1 cellular context compared by ENCODE assay signal in the genomic region with DNA sequence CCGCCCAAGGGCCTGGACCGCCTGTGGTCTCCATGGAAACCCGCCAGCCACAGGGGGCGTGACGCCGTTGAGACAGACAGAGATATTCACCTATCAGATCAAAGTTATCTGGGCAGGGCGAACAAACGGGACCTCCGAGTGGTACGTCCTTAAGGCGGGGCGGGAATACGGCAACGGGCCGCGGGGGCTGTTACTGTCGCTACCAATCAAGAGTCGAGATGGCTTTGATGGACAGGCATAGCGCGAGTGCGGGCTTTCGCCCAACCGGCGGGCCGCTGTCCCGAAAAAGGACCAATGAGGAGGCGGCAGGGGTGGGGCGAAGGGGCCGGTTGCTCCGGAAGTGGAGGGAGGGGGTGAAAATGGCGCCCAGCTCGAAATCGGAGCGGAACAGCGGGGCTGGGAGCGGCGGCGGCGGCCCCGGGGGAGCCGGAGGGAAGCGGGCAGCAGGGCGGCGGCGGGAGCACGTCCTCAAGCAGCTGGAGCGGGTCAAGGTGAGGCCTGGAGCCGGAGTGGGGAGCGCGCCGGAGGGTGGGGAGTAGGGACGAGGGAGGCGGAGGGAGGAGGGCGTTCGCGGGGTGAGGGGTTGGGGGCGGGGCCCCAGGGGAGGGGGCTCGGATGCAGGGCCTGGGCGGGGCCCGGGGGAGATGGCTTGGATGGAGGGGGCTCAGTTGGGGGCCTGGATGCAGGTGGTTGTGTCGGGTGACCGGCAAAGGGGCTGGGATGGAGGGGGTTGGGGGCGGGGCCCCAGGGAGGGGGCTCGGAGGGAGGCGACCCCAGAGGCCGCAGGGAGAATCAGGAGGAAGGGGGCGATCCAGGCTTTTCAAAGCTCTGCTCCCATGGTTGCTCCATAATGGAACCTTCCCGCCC.
TF ChIP-seq lines count a peak whose summit lies in the region.

A gene with protein sequence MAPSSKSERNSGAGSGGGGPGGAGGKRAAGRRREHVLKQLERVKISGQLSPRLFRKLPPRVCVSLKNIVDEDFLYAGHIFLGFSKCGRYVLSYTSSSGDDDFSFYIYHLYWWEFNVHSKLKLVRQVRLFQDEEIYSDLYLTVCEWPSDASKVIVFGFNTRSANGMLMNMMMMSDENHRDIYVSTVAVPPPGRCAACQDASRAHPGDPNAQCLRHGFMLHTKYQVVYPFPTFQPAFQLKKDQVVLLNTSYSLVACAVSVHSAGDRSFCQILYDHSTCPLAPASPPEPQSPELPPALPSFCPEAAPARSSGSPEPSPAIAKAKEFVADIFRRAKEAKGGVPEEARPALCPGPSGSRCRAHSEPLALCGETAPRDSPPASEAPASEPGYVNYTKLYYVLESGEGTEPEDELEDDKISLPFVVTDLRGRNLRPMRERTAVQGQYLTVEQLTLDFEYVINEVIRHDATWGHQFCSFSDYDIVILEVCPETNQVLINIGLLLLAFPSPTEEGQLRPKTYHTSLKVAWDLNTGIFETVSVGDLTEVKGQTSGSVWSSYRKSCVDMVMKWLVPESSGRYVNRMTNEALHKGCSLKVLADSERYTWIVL (plus strand): TSS at position 356 of the 867 bp plus-strand sequence. CDS start 4 bp downstream, at position 360.

TF ChIP-seq in HepG2, 621 proteins besides CTCF, POLR2A, EP300 and RAD21 (continued from another document and continues in another):
- TF ChIP-seq, protein P1, sequence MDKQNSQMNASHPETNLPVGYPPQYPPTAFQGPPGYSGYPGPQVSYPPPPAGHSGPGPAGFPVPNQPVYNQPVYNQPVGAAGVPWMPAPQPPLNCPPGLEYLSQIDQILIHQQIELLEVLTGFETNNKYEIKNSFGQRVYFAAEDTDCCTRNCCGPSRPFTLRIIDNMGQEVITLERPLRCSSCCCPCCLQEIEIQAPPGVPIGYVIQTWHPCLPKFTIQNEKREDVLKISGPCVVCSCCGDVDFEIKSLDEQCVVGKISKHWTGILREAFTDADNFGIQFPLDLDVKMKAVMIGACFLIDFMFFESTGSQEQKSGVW (CRISPR knock-in tag; IDR thresholded peaks at IDR 0.05; ENCODE audit: borderline replicate concordance), result no peak
- TF ChIP-seq RFX3 (CRISPR knock-in tag; IDR thresholded peaks at IDR 0.05) (peak; percentile 89), ZSCAN21 (CRISPR knock-in tag; IDR thresholded peaks at IDR 0.05; ENCODE audit: borderline replicate concordance) (0 out of 2 replicates have a peak, but pooled peaks have one; percentile 42), DNMT3B (CRISPR knock-in tag; conservative IDR thresholded peaks at IDR 0.05) (no peak), ZMYM4 (CRISPR knock-in tag; IDR thresholded peaks at IDR 0.05) (peak; percentile 30; the same call in 1 of the 2 replicates), CREB1 (IDR thresholded peaks at IDR 0.05) (peak; percentile 94), CREB1 (CRISPR knock-in tag; IDR thresholded peaks at IDR 0.05) (peak; percentile 94), SALL1 (CRISPR knock-in tag; IDR thresholded peaks at IDR 0.05) (peak; percentile 22; the same call in 1 of the 2 replicates), KDM6A (CRISPR knock-in tag; IDR thresholded peaks at IDR 0.05; ENCODE audit: low read depth) (no peak), BCL6 (CRISPR knock-in tag; IDR thresholded peaks at IDR 0.05) (no peak), ZNF282 (IDR thresholded peaks at IDR 0.05; ENCODE audit: partially characterized antibody) (no peak), NFKBIZ (CRISPR knock-in tag; IDR thresholded peaks at IDR 0.05) (peak; percentile 25; the same call in 1 of the 2 replicates), PRPF4 (IDR thresholded peaks at IDR 0.05; ENCODE audit: low read depth, low read length, poor library complexity, severe bottlenecking) (no peak), CBFB (CRISPR knock-in tag; IDR thresholded peaks at IDR 0.05) (0 out of 2 replicates have a peak, but pooled peaks have one; percentile 55), ZNF235 (CRISPR knock-in tag; IDR thresholded peaks at IDR 0.05; ENCODE audit: borderline replicate concordance) (peak; percentile 58), PHB2 (IDR thresholded peaks at IDR 0.05; ENCODE audit: partially characterized antibody) (no peak), ZIK1 (CRISPR knock-in tag; IDR thresholded peaks at IDR 0.05; ENCODE audit: borderline replicate concordance, low read depth) (no peak), NR2F1 (CRISPR knock-in tag; IDR thresholded peaks at IDR 0.05) (no peak)
- TF ChIP-seq, protein P2, sequence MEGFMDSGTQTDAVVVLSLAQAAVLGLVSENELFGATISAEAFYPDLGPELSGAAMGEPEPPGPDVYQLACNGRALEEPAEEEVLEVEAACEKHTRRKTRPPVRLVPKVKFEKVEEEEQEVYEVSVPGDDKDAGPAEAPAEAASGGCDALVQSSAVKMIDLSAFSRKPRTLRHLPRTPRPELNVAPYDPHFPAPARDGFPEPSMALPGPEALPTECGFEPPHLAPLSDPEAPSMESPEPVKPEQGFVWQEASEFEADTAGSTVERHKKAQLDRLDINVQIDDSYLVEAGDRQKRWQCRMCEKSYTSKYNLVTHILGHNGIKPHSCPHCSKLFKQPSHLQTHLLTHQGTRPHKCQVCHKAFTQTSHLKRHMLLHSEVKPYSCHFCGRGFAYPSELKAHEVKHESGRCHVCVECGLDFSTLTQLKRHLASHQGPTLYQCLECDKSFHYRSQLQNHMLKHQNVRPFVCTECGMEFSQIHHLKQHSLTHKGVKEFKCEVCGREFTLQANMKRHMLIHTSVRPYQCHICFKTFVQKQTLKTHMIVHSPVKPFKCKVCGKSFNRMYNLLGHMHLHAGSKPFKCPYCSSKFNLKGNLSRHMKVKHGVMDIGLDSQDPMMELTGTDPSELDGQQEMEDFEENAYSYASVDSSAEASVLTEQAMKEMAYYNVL (CRISPR knock-in tag; IDR thresholded peaks at IDR 0.05; ENCODE audit: borderline replicate concordance), result no peak
- TF ChIP-seq, protein P3, sequence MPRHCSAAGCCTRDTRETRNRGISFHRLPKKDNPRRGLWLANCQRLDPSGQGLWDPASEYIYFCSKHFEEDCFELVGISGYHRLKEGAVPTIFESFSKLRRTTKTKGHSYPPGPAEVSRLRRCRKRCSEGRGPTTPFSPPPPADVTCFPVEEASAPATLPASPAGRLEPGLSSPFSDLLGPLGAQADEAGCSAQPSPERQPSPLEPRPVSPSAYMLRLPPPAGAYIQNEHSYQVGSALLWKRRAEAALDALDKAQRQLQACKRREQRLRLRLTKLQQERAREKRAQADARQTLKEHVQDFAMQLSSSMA (CRISPR knock-in tag; IDR thresholded peaks at IDR 0.05), result no peak
- TF ChIP-seq, protein P4, sequence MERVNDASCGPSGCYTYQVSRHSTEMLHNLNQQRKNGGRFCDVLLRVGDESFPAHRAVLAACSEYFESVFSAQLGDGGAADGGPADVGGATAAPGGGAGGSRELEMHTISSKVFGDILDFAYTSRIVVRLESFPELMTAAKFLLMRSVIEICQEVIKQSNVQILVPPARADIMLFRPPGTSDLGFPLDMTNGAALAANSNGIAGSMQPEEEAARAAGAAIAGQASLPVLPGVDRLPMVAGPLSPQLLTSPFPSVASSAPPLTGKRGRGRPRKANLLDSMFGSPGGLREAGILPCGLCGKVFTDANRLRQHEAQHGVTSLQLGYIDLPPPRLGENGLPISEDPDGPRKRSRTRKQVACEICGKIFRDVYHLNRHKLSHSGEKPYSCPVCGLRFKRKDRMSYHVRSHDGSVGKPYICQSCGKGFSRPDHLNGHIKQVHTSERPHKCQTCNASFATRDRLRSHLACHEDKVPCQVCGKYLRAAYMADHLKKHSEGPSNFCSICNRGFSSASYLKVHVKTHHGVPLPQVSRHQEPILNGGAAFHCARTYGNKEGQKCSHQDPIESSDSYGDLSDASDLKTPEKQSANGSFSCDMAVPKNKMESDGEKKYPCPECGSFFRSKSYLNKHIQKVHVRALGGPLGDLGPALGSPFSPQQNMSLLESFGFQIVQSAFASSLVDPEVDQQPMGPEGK (CRISPR knock-in tag; IDR thresholded peaks at IDR 0.05), result peak; percentile 68
- TF ChIP-seq, protein P5, sequence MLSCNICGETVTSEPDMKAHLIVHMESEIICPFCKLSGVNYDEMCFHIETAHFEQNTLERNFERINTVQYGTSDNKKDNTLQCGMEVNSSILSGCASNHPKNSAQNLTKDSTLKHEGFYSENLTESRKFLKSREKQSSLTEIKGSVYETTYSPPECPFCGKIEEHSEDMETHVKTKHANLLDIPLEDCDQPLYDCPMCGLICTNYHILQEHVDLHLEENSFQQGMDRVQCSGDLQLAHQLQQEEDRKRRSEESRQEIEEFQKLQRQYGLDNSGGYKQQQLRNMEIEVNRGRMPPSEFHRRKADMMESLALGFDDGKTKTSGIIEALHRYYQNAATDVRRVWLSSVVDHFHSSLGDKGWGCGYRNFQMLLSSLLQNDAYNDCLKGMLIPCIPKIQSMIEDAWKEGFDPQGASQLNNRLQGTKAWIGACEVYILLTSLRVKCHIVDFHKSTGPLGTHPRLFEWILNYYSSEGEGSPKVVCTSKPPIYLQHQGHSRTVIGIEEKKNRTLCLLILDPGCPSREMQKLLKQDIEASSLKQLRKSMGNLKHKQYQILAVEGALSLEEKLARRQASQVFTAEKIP (CRISPR knock-in tag; IDR thresholded peaks at IDR 0.05; ENCODE audit: borderline replicate concordance), result no peak
- TF ChIP-seq, protein P6, sequence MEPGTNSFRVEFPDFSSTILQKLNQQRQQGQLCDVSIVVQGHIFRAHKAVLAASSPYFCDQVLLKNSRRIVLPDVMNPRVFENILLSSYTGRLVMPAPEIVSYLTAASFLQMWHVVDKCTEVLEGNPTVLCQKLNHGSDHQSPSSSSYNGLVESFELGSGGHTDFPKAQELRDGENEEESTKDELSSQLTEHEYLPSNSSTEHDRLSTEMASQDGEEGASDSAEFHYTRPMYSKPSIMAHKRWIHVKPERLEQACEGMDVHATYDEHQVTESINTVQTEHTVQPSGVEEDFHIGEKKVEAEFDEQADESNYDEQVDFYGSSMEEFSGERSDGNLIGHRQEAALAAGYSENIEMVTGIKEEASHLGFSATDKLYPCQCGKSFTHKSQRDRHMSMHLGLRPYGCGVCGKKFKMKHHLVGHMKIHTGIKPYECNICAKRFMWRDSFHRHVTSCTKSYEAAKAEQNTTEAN (CRISPR knock-in tag; conservative IDR thresholded peaks at IDR 0.05), result no peak
- TF ChIP-seq, protein P7, sequence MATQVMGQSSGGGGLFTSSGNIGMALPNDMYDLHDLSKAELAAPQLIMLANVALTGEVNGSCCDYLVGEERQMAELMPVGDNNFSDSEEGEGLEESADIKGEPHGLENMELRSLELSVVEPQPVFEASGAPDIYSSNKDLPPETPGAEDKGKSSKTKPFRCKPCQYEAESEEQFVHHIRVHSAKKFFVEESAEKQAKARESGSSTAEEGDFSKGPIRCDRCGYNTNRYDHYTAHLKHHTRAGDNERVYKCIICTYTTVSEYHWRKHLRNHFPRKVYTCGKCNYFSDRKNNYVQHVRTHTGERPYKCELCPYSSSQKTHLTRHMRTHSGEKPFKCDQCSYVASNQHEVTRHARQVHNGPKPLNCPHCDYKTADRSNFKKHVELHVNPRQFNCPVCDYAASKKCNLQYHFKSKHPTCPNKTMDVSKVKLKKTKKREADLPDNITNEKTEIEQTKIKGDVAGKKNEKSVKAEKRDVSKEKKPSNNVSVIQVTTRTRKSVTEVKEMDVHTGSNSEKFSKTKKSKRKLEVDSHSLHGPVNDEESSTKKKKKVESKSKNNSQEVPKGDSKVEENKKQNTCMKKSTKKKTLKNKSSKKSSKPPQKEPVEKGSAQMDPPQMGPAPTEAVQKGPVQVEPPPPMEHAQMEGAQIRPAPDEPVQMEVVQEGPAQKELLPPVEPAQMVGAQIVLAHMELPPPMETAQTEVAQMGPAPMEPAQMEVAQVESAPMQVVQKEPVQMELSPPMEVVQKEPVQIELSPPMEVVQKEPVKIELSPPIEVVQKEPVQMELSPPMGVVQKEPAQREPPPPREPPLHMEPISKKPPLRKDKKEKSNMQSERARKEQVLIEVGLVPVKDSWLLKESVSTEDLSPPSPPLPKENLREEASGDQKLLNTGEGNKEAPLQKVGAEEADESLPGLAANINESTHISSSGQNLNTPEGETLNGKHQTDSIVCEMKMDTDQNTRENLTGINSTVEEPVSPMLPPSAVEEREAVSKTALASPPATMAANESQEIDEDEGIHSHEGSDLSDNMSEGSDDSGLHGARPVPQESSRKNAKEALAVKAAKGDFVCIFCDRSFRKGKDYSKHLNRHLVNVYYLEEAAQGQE (IDR thresholded peaks at IDR 0.05; ENCODE audit: borderline replicate concordance in 1 of 2, low read depth in 1 of 2, low read length in 2 of 2), result no peak
- TF ChIP-seq, protein P8, sequence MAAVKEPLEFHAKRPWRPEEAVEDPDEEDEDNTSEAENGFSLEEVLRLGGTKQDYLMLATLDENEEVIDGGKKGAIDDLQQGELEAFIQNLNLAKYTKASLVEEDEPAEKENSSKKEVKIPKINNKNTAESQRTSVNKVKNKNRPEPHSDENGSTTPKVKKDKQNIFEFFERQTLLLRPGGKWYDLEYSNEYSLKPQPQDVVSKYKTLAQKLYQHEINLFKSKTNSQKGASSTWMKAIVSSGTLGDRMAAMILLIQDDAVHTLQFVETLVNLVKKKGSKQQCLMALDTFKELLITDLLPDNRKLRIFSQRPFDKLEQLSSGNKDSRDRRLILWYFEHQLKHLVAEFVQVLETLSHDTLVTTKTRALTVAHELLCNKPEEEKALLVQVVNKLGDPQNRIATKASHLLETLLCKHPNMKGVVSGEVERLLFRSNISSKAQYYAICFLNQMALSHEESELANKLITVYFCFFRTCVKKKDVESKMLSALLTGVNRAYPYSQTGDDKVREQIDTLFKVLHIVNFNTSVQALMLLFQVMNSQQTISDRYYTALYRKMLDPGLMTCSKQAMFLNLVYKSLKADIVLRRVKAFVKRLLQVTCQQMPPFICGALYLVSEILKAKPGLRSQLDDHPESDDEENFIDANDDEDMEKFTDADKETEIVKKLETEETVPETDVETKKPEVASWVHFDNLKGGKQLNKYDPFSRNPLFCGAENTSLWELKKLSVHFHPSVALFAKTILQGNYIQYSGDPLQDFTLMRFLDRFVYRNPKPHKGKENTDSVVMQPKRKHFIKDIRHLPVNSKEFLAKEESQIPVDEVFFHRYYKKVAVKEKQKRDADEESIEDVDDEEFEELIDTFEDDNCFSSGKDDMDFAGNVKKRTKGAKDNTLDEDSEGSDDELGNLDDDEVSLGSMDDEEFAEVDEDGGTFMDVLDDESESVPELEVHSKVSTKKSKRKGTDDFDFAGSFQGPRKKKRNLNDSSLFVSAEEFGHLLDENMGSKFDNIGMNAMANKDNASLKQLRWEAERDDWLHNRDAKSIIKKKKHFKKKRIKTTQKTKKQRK (IDR thresholded peaks at IDR 0.05; ENCODE audit: low read length), result peak; percentile 81
- TF ChIP-seq, protein P9, sequence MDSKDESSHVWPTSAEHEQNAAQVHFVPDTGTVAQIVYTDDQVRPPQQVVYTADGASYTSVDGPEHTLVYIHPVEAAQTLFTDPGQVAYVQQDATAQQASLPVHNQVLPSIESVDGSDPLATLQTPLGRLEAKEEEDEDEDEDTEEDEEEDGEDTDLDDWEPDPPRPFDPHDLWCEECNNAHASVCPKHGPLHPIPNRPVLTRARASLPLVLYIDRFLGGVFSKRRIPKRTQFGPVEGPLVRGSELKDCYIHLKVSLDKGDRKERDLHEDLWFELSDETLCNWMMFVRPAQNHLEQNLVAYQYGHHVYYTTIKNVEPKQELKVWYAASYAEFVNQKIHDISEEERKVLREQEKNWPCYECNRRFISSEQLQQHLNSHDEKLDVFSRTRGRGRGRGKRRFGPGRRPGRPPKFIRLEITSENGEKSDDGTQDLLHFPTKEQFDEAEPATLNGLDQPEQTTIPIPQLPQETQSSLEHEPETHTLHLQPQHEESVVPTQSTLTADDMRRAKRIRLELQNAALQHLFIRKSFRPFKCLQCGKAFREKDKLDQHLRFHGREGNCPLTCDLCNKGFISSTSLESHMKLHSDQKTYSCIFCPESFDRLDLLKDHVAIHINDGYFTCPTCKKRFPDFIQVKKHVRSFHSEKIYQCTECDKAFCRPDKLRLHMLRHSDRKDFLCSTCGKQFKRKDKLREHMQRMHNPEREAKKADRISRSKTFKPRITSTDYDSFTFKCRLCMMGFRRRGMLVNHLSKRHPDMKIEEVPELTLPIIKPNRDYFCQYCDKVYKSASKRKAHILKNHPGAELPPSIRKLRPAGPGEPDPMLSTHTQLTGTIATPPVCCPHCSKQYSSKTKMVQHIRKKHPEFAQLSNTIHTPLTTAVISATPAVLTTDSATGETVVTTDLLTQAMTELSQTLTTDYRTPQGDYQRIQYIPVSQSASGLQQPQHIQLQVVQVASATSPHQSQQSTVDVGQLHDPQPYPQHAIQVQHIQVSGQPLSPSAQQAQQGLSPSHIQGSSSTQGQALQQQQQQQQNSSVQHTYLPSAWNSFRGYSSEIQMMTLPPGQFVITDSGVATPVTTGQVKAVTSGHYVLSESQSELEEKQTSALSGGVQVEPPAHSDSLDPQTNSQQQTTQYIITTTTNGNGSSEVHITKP (CRISPR knock-in tag; IDR thresholded peaks at IDR 0.05; ENCODE audit: low read depth), result 0 out of 2 replicates have a peak, but pooled peaks have one; percentile 33
